ENCODE assay signal across 8 cellular contexts in the genomic region with DNA sequence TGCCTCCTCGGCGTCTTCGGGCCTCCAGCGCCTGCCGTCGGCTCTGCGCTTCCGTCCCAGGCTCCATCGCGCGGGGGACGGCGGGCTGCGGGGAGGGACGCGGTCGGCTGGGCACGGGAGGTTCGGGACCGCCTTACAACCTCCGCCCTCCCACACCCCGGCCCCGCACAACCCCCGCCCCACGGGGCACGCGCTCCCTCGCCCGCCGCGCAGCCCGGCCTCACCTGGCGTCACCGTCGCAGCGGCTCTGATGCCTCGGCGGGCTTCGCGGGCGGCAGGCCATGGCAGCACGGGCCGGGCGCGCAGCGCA. TPM values are rescaled to one million over a fixed set of nuclear protein-coding genes. Genes with fewer than 3 reads are reported as not detected.
A peak's percentile ranks its signal among the peaks of the same experiment; 100 is the strongest.
DNase-seq lines count a peak whose midpoint lies in the region; ATAC-seq and TF ChIP-seq lines count a peak whose summit lies in the region.

No MANE protein-coding gene starts in this region.

- H3K36me3 ChIP-seq in SK-N-SH (replicated peaks in 1 of 2; ENCODE audit: control insufficient read depth in 1 of 2, insufficient read depth in 2 of 2, low read length in 1 of 2) = peaks cover 13 to 27% of the 10 kb centered on the region in 2 experiments
- peaks cover 0 to 14% of the 10 kb centered on the region in 2 donors for H3K36me3 ChIP-seq in psoas muscle (ENCODE audit: insufficient read depth in 1 of 2, low read depth in 1 of 2)

- no peak overlapping the region for H2AFZ ChIP-seq in SK-N-SH (ENCODE audit: low read depth)

- H4K20me1 ChIP-seq in SK-N-SH (ENCODE audit: insufficient read depth) = peaks cover 31% of the 10 kb centered on the region

- H3K9me2 ChIP-seq in SK-N-SH = no peaks in the 10 kb centered on the region

- no peaks in the 10 kb centered on the region for H3K27me3 Mint-ChIP-seq in stimulated activated naive CD8-positive, alpha-beta T cell treated with anti-CD3 and anti-CD28 coated beads, Interleukin-15, amount 100 ng/mL, for 72 hours

- POLR2A ChIA-PET in SK-N-SH (lab: Yijun Ruan, JAX) = interaction anchor here (0.7 to 2.1 kb wide), 5 partner anchors 8 to 67 kb away, joined by 3 to 16 read pairs (median 4); partner anchors contain the start of genes TACC3 and TMEM129

- WGBS in SK-N-SH (ENCODE audit: low lambda C conversion rate) = no CpG with 5 or more reads among the region's 46 CpGs
- WGBS in psoas muscle, 3 donors = 0 to 1% (median 0%) methylated on average over 12 to 46 of the region's 46 CpGs

- DNase-seq in stimulated activated naive CD8-positive, alpha-beta T cell treated with anti-CD3 and anti-CD28 coated beads, Interleukin-15, amount 100 ng/mL, for 72 hours = no peak
- no peak for DNase-seq in stimulated activated naive CD8-positive, alpha-beta T cell treated with anti-CD3 and anti-CD28 coated beads, Interleukin-15, Interleukin-2, amounts not matched to agents 100 U/mL and 50 U/mL, for 24 hours
- DNase-seq in SK-N-SH = peak; percentile 80
- DNase-seq in fibroblast of pulmonary artery (ENCODE audit: low read depth) = peak; percentile 37
- DNase-seq in psoas muscle = no peak
- DNase-seq in NCI-H1694 (lab: John Stamatoyannopoulos, UW) = no peak
- no peak for DNase-seq in GM10266 (ENCODE audit: extremely low spot score)

- CTCF ChIA-PET in SK-N-SH (lab: Yijun Ruan, JAX) = interaction anchor here (0.6 to 2.1 kb wide), 6 partner anchors 9 to 187 kb away, joined by 3 to 19 read pairs (median 4); partner anchors contain the start of genes TACC3 and TMEM129

- H3K4me1 Mint-ChIP-seq in stimulated activated naive CD8-positive, alpha-beta T cell treated with anti-CD3 and anti-CD28 coated beads, Interleukin-15, amount 100 ng/mL, for 72 hours = peaks cover 81% of the 10 kb centered on the region

- no peak for TF ChIP-seq EP300 in SK-N-SH (IDR thresholded peaks at IDR 0.05; ENCODE audit: borderline replicate concordance in 1 of 2, low read depth in 1 of 2, low read length in 1 of 2)

- peaks cover 24% of the 10 kb centered on the region for H3F3A ChIP-seq in SK-N-SH (replicated peaks; ENCODE audit: insufficient read depth)

- H3K4me1 ChIP-seq in SK-N-SH (ENCODE audit: control insufficient read depth in 1 of 2, insufficient read depth in 2 of 2, low read depth in 1 of 2, low read length in 1 of 2) (peaks cover 13 to 23% of the 10 kb centered on the region in 2 experiments; a peak in 2 of 4 replicates), psoas muscle (peaks cover 27% of the 10 kb centered on the region)

- intact Hi-C loops in psoas muscle (cut with DNase I) = no loop called here

- TF ChIP-seq RAD21 in SK-N-SH (IDR thresholded peaks at IDR 0.05; ENCODE audit: low read length) = no peak

- TF ChIP-seq CTCF in SK-N-SH (IDR thresholded peaks at IDR 0.05) = no peak
- no peak for TF ChIP-seq CTCF in fibroblast of pulmonary artery (IDR thresholded peaks at IDR 0.05; ENCODE audit: low read length, missing control alignments)
- no peak for TF ChIP-seq CTCF in psoas muscle (IDR thresholded peaks at IDR 0.05)
- no peak for TF ChIP-seq CTCF in GM10266 (IDR thresholded peaks at IDR 0.05; ENCODE audit: control insufficient read depth, insufficient read depth, low read depth, missing control alignments)

- H3K4me3 ChIP-seq in SK-N-SH (ENCODE audit: low read depth in 2 of 2, low read length in 1 of 2) (peak overlapping the region; percentile 77 to 97), fibroblast of pulmonary artery (replicated peaks; ENCODE audit: low read depth, low read length) (peak overlapping the region; percentile 74), psoas muscle (peak overlapping the region; percentile 95)

- H3K4me3 Mint-ChIP-seq in stimulated activated naive CD8-positive, alpha-beta T cell treated with anti-CD3 and anti-CD28 coated beads, Interleukin-15, amount 100 ng/mL, for 72 hours = peak overlapping the region; percentile 94 to 96

- peak; percentile 36 for ATAC-seq in stimulated activated naive CD8-positive, alpha-beta T cell treated with anti-CD3 and anti-CD28 coated beads, Interleukin-15, amount 100 ng/mL, for 72 hours
- no peak for ATAC-seq in stimulated activated naive CD8-positive, alpha-beta T cell treated with anti-CD3 and anti-CD28 coated beads, Interleukin-15, Interleukin-2, amounts not matched to agents 100 U/mL and 50 U/mL, for 24 hours
- ATAC-seq in psoas muscle = peak in 1 of 4 donors; percentile 34
- ATAC-seq in GM21717 (IDR thresholded peaks at IDR 0.05; ENCODE audit: unreplicated experiment) = no peak

- H3K9me3 ChIP-seq in SK-N-SH (no peaks in the 10 kb centered on the region), psoas muscle (no peaks in the 10 kb centered on the region)

- no peaks in the 10 kb centered on the region for H3K9me3 Mint-ChIP-seq in stimulated activated naive CD8-positive, alpha-beta T cell treated with anti-CD3 and anti-CD28 coated beads, Interleukin-15, amount 100 ng/mL, for 72 hours

- H3K79me2 ChIP-seq in SK-N-SH (ENCODE audit: insufficient read depth) = peaks cover 89% of the 10 kb centered on the region

- H3K4me2 ChIP-seq in SK-N-SH = peak overlapping the region; percentile 99

- H3K27ac Mint-ChIP-seq in stimulated activated naive CD8-positive, alpha-beta T cell treated with anti-CD3 and anti-CD28 coated beads, Interleukin-15, amount 100 ng/mL, for 72 hours = no peak overlapping the region

- H3K27me3 ChIP-seq in SK-N-SH (ENCODE audit: insufficient read depth) (no peaks in the 10 kb centered on the region), psoas muscle (ENCODE audit: insufficient read depth in 3 of 3, low read length in 2 of 3) (no peaks in the 10 kb centered on the region)

- H3K9ac ChIP-seq in SK-N-SH = peak overlapping the region; percentile 100

- peak overlapping the region; percentile 90 to 97 for H3K27ac ChIP-seq in SK-N-SH (ENCODE audit: low read depth in 2 of 2, low read length in 1 of 2)
- peak overlapping the region; percentile 98 for H3K27ac ChIP-seq in psoas muscle

TF ChIP-seq in SK-N-SH, 30 proteins besides CTCF, POLR2A, EP300 and RAD21:
- TF ChIP-seq CHD2 (IDR thresholded peaks at IDR 0.05; ENCODE audit: low read length, partially characterized antibody) = no peak
- no peak for TF ChIP-seq TEAD4 (IDR thresholded peaks at IDR 0.05; ENCODE audit: borderline replicate concordance, insufficient read depth)
- TF ChIP-seq MXI1 (IDR thresholded peaks at IDR 0.05; ENCODE audit: low read depth, low read length) = no peak

RNA-seq across cellular contexts. Expression of gene SLBP, which starts 0.3 kb away (rescaled TPM):
- polyA plus RNA-seq in SK-N-SH (2012; rRNA removed) = 51.5 and 64.3 TPM in 2 replicates
- polyA plus RNA-seq in SK-N-SH (2012; cell fraction: cytosol; rRNA removed) = 69.5 and 78.4 TPM in 2 replicates
- polyA plus RNA-seq in SK-N-SH (2012; cell fraction: nucleus; rRNA removed) = 30.8 and 40.1 TPM in 2 replicates
- 10 to 100 TPM; 15.5 to 17.1 (median 16.2) TPM for total RNA-seq in psoas muscle
- polyA plus RNA-seq in psoas muscle = 10 to 100 TPM; 15.4 to 18.8 (median 18.6) TPM

RNA-seq across cellular contexts. Expression of gene TMEM129, which starts 9.3 kb away (rescaled TPM):
- polyA plus RNA-seq in SK-N-SH (2012; rRNA removed) (36.5 and 43.9 TPM in 2 replicates), psoas muscle (10 to 100 TPM; 31.6 to 40.3 (median 32.9) TPM)
- polyA plus RNA-seq in SK-N-SH (2012; cell fraction: cytosol; rRNA removed) = 16.4 and 29.5 TPM in 2 replicates
- 68.2 and 69.8 TPM in 2 replicates for polyA plus RNA-seq in SK-N-SH (2012; cell fraction: nucleus; rRNA removed)
- total RNA-seq in psoas muscle = 10 to 100 TPM; 11.8 to 43.6 (median 27.0) TPM

RNA-seq across cellular contexts. Expression of gene TACC3, which starts 9.5 kb away (rescaled TPM):
- polyA plus RNA-seq in SK-N-SH (2012; rRNA removed) (29.2 and 49.5 TPM in 2 replicates), psoas muscle (1 to 10 TPM; 2.2 to 4.8 (median 2.6) TPM)
- 24.5 and 30.6 TPM in 2 replicates for polyA plus RNA-seq in SK-N-SH (2012; cell fraction: cytosol; rRNA removed)
- polyA plus RNA-seq in SK-N-SH (2012; cell fraction: nucleus; rRNA removed) = 89.9 and 151 TPM in 2 replicates
- total RNA-seq in psoas muscle = 1 to 10 TPM; 2.7 to 3.5 (median 3.0) TPM

RNA-seq across cellular contexts. Expression of gene FAM53A, which starts 27.7 kb away (rescaled TPM):
- 7.6 and 8.3 TPM in 2 replicates for polyA plus RNA-seq in SK-N-SH (2012; rRNA removed)
- polyA plus RNA-seq in SK-N-SH (2012; cell fraction: cytosol; rRNA removed) = 2.8 and 6.0 TPM in 2 replicates
- polyA plus RNA-seq in SK-N-SH (2012; cell fraction: nucleus; rRNA removed) = 12.1 and 12.9 TPM in 2 replicates
- total RNA-seq in psoas muscle = 1 to 10 TPM in 3 of 4 donors, under 1 TPM in 1; 0.71 to 1.9 (median 1.4) TPM
- 1 to 10 TPM in 2 of 3 donors, under 1 TPM in 1; 0.76 to 1.4 (median 1.3) TPM for polyA plus RNA-seq in psoas muscle

Comparison
In these comparisons a context has a peak if more than half of its experiments do, and no peak if none do; other contexts are left out.
1. DNase-seq: peak in SK-N-SH (single experiment) and fibroblast of pulmonary artery (single experiment); none in stimulated activated naive CD8-positive, alpha-beta T cell treated with anti-CD3 and anti-CD28 coated beads, Interleukin-15, amount 100 ng/mL, for 72 hours (0 of 2), stimulated activated naive CD8-positive, alpha-beta T cell treated with anti-CD3 and anti-CD28 coated beads, Interleukin-15, Interleukin-2, amounts not matched to agents 100 U/mL and 50 U/mL, for 24 hours (single experiment), psoas muscle (0 of 2), NCI-H1694 (single experiment) and GM10266 (single experiment).
2. RNA of gene TACC3, which starts 9.5 kb away (polyA plus RNA-seq): 24.5 to 151 TPM in SK-N-SH; 2.2 to 4.8 TPM in psoas muscle; every median in the first group is over 4 times any median in the second.
3. Peak in every context shown above with its lines, with median percentiles within 50 percentile points of each other: H3K4me3 ChIP-seq.